In genomic region chr2:159549234-159549633, GRCh38 we compare ENCODE assay signal across 1 cellular context.
TF ChIP-seq lines count a peak whose summit lies in the region.

No MANE protein-coding gene starts in this region.

TF ChIP-seq in WTC11, 78 proteins besides CTCF, POLR2A, EP300 and RAD21:
- TF ChIP-seq ARID4B (CRISPR knock-in tag; IDR thresholded peaks at IDR 0.05; ENCODE audit: borderline replicate concordance) (no peak), MYBL2 (CRISPR knock-in tag; IDR thresholded peaks at IDR 0.05) (no peak), EMX1 (CRISPR knock-in tag; IDR thresholded peaks at IDR 0.05) (no peak), STAT6 (CRISPR knock-in tag; conservative IDR thresholded peaks at IDR 0.05; ENCODE audit: low read depth) (no peak), NFATC4 (CRISPR knock-in tag; IDR thresholded peaks at IDR 0.05) (no peak), GTF2I (CRISPR knock-in tag; conservative IDR thresholded peaks at IDR 0.05) (no peak), ZNF219 (CRISPR knock-in tag; IDR thresholded peaks at IDR 0.05; ENCODE audit: borderline replicate concordance) (no peak), USF1 (CRISPR knock-in tag; IDR thresholded peaks at IDR 0.05) (no peak), E2F1 (CRISPR knock-in tag; IDR thresholded peaks at IDR 0.05) (no peak), SMAD4 (CRISPR knock-in tag; IDR thresholded peaks at IDR 0.05) (no peak), CREB1 (CRISPR knock-in tag; IDR thresholded peaks at IDR 0.05) (no peak), TEAD1 (CRISPR knock-in tag; IDR thresholded peaks at IDR 0.05) (no peak), ZNF532 (CRISPR knock-in tag; IDR thresholded peaks at IDR 0.05; ENCODE audit: borderline replicate concordance) (no peak), FOXJ3 (CRISPR knock-in tag; IDR thresholded peaks at IDR 0.05; ENCODE audit: borderline replicate concordance) (no peak), JAZF1 (CRISPR knock-in tag; IDR thresholded peaks at IDR 0.05) (no peak), IRF2 (CRISPR knock-in tag; IDR thresholded peaks at IDR 0.05; ENCODE audit: borderline replicate concordance, low read depth) (no peak)
